16 cellular contexts compared by ENCODE assay signal in the genomic region with DNA sequence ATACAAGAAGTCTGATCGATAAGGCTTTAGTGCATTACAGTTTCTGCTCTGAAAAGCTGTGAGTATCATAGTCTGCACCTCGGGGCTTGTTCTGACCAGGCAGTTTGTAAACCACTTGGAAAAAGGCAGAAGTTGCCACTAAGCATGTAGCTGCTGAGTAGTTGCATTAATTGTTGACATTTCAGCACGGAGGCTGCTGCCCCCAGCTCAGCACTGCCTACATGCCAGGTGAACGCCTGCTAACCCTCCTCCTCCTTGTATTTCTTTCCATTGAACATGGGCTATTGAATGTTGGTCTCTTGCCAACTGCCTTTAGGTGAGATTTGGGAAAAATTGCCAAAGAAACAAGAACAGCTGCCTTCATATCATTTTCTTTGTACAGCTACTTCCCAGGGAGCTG.
A peak's percentile ranks its signal among the peaks of the same experiment; 100 is the strongest.
DNase-seq lines count a peak whose midpoint lies in the region; ATAC-seq, FAIRE-seq and TF ChIP-seq lines count a peak whose summit lies in the region.
"Had no signal": no experiment of that assay in that cellular context is flagged by ENCODE, and none has a peak within 500 bp of the region (broad histone marks: within the 10 kb centered on the region; RNA-seq: fewer than 3 reads in every experiment).

No MANE protein-coding gene starts in this region.

- peak overlapping the region; percentile 67 for H2AFZ ChIP-seq in mesenchymal stem cell (ENCODE audit: low read depth, low read length)

- no peak overlapping the region for H3K4me3 Mint-ChIP-seq in CD8-positive, alpha-beta T cell
- H3K4me3 Mint-ChIP-seq: activated naive CD8-positive, alpha-beta T cell treated with anti-CD3 and anti-CD28 coated beads, Interleukin-2, amount 50 U/mL, for 24 hours; dendritic cell treated with granulocyte-macrophage colony-stimulating factor and Interleukin-4, amounts not matched to agents 40 ng/mL and 50 ng/mL, for 4 days had no signal

- CTCF ChIA-PET in CD8-positive, alpha-beta T cell (lab: Charles Lee), result no interaction called here

- no peaks in the 10 kb centered on the region for H3K4me1 Mint-ChIP-seq in CD8-positive, alpha-beta T cell (ENCODE audit: low read depth)
- H3K4me1 Mint-ChIP-seq: activated naive CD8-positive, alpha-beta T cell treated with anti-CD3 and anti-CD28 coated beads, Interleukin-2, amount 50 U/mL, for 24 hours had no signal

- H3K36me3 Mint-ChIP-seq in CD8-positive, alpha-beta T cell, result no peaks in the 10 kb centered on the region

- ATAC-seq in upper lobe of right lung, result no peak
- no peak for ATAC-seq in CD8-positive, alpha-beta T cell
- ATAC-seq: activated naive CD8-positive, alpha-beta T cell treated with anti-CD3 and anti-CD28 coated beads, Interleukin-2, amount 50 U/mL, for 24 hours; GM12878 had no signal

- H4K91ac ChIP-seq in mesenchymal stem cell (ENCODE audit: low read length), result no peak overlapping the region

- peaks cover 7% of the 10 kb centered on the region for H3K4me1 ChIP-seq in mesenchymal stem cell (ENCODE audit: control insufficient read depth, insufficient read depth, low read depth, low read length)
- H3K4me1 ChIP-seq in upper lobe of right lung, result peaks cover 10% of the 10 kb centered on the region
- no peaks in the 10 kb centered on the region for H3K4me1 ChIP-seq in CD8-positive, alpha-beta T cell (ENCODE audit: insufficient read depth, low read length)

- H2BK120ac ChIP-seq in mesenchymal stem cell (ENCODE audit: low read depth, low read length), result no peak overlapping the region

- 57% methylated on average over 4 of the region's 4 CpGs for WGBS in mesenchymal stem cell

- no peak for TF ChIP-seq CTCF in bronchial epithelial cell (IDR thresholded peaks at IDR 0.05; ENCODE audit: insufficient read depth, low read length, severe bottlenecking)
- no peak for TF ChIP-seq CTCF in upper lobe of right lung (IDR thresholded peaks at IDR 0.05)
- TF ChIP-seq CTCF in CD8-positive, alpha-beta T cell (IDR thresholded peaks at IDR 0.05), result no peak

- no peak overlapping the region for H3K18ac ChIP-seq in mesenchymal stem cell (ENCODE audit: low read depth in 1 of 2, low read length in 2 of 2)

- no peak overlapping the region for H3K4ac ChIP-seq in mesenchymal stem cell (ENCODE audit: low read depth in 1 of 2, low read length in 2 of 2)

- no peaks in the 10 kb centered on the region for H3K27me3 Mint-ChIP-seq in CD8-positive, alpha-beta T cell (ENCODE audit: low read depth)
- H3K27me3 Mint-ChIP-seq: activated naive CD8-positive, alpha-beta T cell treated with anti-CD3 and anti-CD28 coated beads, Interleukin-2, amount 50 U/mL, for 24 hours; dendritic cell treated with granulocyte-macrophage colony-stimulating factor and Interleukin-4, amounts not matched to agents 40 ng/mL and 50 ng/mL, for 4 days had no signal

- H3K4me2 ChIP-seq in mesenchymal stem cell (ENCODE audit: low read length, poor library complexity, severe bottlenecking), result no peak overlapping the region

- FAIRE-seq in bronchial epithelial cell (lab: Jason Lieb, UNC), result peak; percentile 80
- FAIRE-seq: GM12878, urothelium cell line had no signal

- DNase-seq in NCI-H748 (lab: John Stamatoyannopoulos, UW; ENCODE audit: unreplicated experiment) (peak; percentile 24), NCI-H748 treated with DMSO at 0.1 percent for 48 hours (lab: John Stamatoyannopoulos, UW) (no peak), bronchial epithelial cell (ENCODE audit: low read depth) (no peak), mesenchymal stem cell (no peak), upper lobe of right lung (no peak)
- no peak for DNase-seq in CD8-positive, alpha-beta T cell
- DNase-seq in effector CD8-positive, alpha-beta T cell (lab: John Stamatoyannopoulos, UW), result no peak
- DNase-seq in activated CD4-positive, alpha-beta T cell treated with anti-CD3 and anti-CD28 coated beads for 1 hour, result no peak
- DNase-seq: activated naive CD8-positive, alpha-beta T cell treated with anti-CD3 and anti-CD28 coated beads, Interleukin-2, amount 50 U/mL, for 24 hours; DND-41; foreskin melanocyte; stimulated activated CD4-positive, alpha-beta T cell treated with anti-CD3 and anti-CD28 coated beads, Interleukin-12 subunit alpha, Interleukin-12 subunit beta, amount 100 ng/mL, for 4 hours had no signal

- no peak overlapping the region for H2BK15ac ChIP-seq in mesenchymal stem cell (ENCODE audit: low read depth, poor library complexity, severe bottlenecking)

- H3K9ac ChIP-seq in mesenchymal stem cell (ENCODE audit: low read length), result no peak overlapping the region

- H3K9me3 Mint-ChIP-seq in CD8-positive, alpha-beta T cell, result no peaks in the 10 kb centered on the region
- H3K9me3 Mint-ChIP-seq: activated naive CD8-positive, alpha-beta T cell treated with anti-CD3 and anti-CD28 coated beads, Interleukin-2, amount 50 U/mL, for 24 hours; dendritic cell treated with granulocyte-macrophage colony-stimulating factor and Interleukin-4, amounts not matched to agents 40 ng/mL and 50 ng/mL, for 4 days had no signal

- POLR2A ChIA-PET in CD8-positive, alpha-beta T cell (lab: Charles Lee), result no interaction called here

- H3K27me3 ChIP-seq in bronchial epithelial cell (ENCODE audit: control insufficient read depth, insufficient read depth, low read length), result no peaks in the 10 kb centered on the region
- H3K27me3 ChIP-seq in mesenchymal stem cell (ENCODE audit: control insufficient read depth in 1 of 2, insufficient read depth in 1 of 2, low read length in 2 of 2), result peaks cover 3 to 20% of the 10 kb centered on the region in 2 experiments
- no peaks in the 10 kb centered on the region for H3K27me3 ChIP-seq in upper lobe of right lung
- H3K27me3 ChIP-seq in CD8-positive, alpha-beta T cell (ENCODE audit: insufficient read depth, low read length), result no peaks in the 10 kb centered on the region
- H3K27me3 ChIP-seq: neutrophil had no signal

- H3K4me3 ChIP-seq in bronchial epithelial cell (ENCODE audit: low read depth, low read length) (no peak overlapping the region), mesenchymal stem cell (ENCODE audit: insufficient read depth in 1 of 2, low read depth in 1 of 2, low read length in 2 of 2) (no peak overlapping the region), upper lobe of right lung (peak overlapping the region; percentile 25)
- no peak overlapping the region for H3K4me3 ChIP-seq in CD8-positive, alpha-beta T cell (ENCODE audit: low read depth, low read length)
- H3K4me3 ChIP-seq: GM12878 had no signal

- no peaks in the 10 kb centered on the region for H3K79me1 ChIP-seq in mesenchymal stem cell (replicated peaks; ENCODE audit: low read length, poor library complexity, severe bottlenecking)

- no peaks in the 10 kb centered on the region for H3K9me3 ChIP-seq in mesenchymal stem cell (ENCODE audit: control insufficient read depth, low read length)
- H3K9me3 ChIP-seq in upper lobe of right lung, result no peaks in the 10 kb centered on the region
- no peaks in the 10 kb centered on the region for H3K9me3 ChIP-seq in CD8-positive, alpha-beta T cell (ENCODE audit: low read length)
- H3K9me3 ChIP-seq: neutrophil had no signal

- H2BK12ac ChIP-seq in mesenchymal stem cell (ENCODE audit: low read length in 2 of 2), result no peak overlapping the region

- peak overlapping the region in 1 of 2 experiments; percentile 39 for H3K14ac ChIP-seq in mesenchymal stem cell (ENCODE audit: low read length in 2 of 2)

- no peak overlapping the region for H3K27ac Mint-ChIP-seq in CD8-positive, alpha-beta T cell
- H3K27ac Mint-ChIP-seq: activated naive CD8-positive, alpha-beta T cell treated with anti-CD3 and anti-CD28 coated beads, Interleukin-2, amount 50 U/mL, for 24 hours; dendritic cell treated with granulocyte-macrophage colony-stimulating factor and Interleukin-4, amounts not matched to agents 40 ng/mL and 50 ng/mL, for 4 days had no signal

- no peak overlapping the region for H3K23ac ChIP-seq in mesenchymal stem cell (ENCODE audit: low read length in 2 of 2)

- intact Hi-C loops in upper lobe of right lung (cut with DNase I), result no loop called here
- intact Hi-C loops in CD8-positive, alpha-beta T cell (cut with DNase I, micrococcal nuclease), result no loop called here

- H2AK5ac ChIP-seq in mesenchymal stem cell (ENCODE audit: low read length, severe bottlenecking), result no peak overlapping the region

- no peak overlapping the region for H2BK5ac ChIP-seq in mesenchymal stem cell (ENCODE audit: low read depth, low read length, poor library complexity, severe bottlenecking)

- H4K8ac ChIP-seq in mesenchymal stem cell (ENCODE audit: low read length), result no peak overlapping the region

- no peak overlapping the region for H3K27ac ChIP-seq in mesenchymal stem cell (ENCODE audit: low read length, poor library complexity, severe bottlenecking)
- no peak overlapping the region for H3K27ac ChIP-seq in upper lobe of right lung
- H3K27ac ChIP-seq in CD8-positive, alpha-beta T cell (ENCODE audit: low read depth, low read length), result no peak overlapping the region
- H3K27ac ChIP-seq: neutrophil had no signal

- H3K36me3 ChIP-seq in bronchial epithelial cell (ENCODE audit: control insufficient read depth, insufficient read depth, low read length), result no peaks in the 10 kb centered on the region
- H3K36me3 ChIP-seq in mesenchymal stem cell (ENCODE audit: control insufficient read depth in 1 of 2, insufficient read depth in 2 of 2, low read depth in 1 of 2, low read length in 2 of 2), result no peaks in the 10 kb centered on the region
- H3K36me3 ChIP-seq in upper lobe of right lung, result peaks cover 83% of the 10 kb centered on the region
- no peaks in the 10 kb centered on the region for H3K36me3 ChIP-seq in CD8-positive, alpha-beta T cell (ENCODE audit: insufficient read depth, low read length)
- H3K36me3 ChIP-seq: neutrophil had no signal
